In genomic region chr4:152106113-152106763, GRCh38 we compare ENCODE assay signal across 8 cellular contexts.
DNase-seq lines count a peak whose midpoint lies in the region; ATAC-seq, FAIRE-seq and TF ChIP-seq lines count a peak whose summit lies in the region.

No MANE protein-coding gene starts in this region.

- H3K9me1 ChIP-seq in K562 (ENCODE audit: control insufficient read depth, insufficient read depth, low read length) = no peaks in the 10 kb centered on the region
- no peaks in the 10 kb centered on the region for H3K9me1 ChIP-seq in keratinocyte (ENCODE audit: control insufficient read depth, extremely low read depth, insufficient read depth, low read length)

- no peaks in the 10 kb centered on the region for H3K27me3 ChIP-seq in BLaER1
- H3K27me3 ChIP-seq in K562 (ENCODE audit: control insufficient read depth in 2 of 2, insufficient read depth in 2 of 2, low read length in 2 of 2) = peaks cover 2 to 17% of the 10 kb centered on the region in 2 experiments; a peak in 4 of 5 replicates
- no peaks in the 10 kb centered on the region for H3K27me3 ChIP-seq in keratinocyte (ENCODE audit: control insufficient read depth, extremely low read depth, insufficient read depth, low read length)
- no peaks in the 10 kb centered on the region for H3K27me3 ChIP-seq in testis

- H4K20me1 ChIP-seq in BLaER1 = no peaks in the 10 kb centered on the region
- no peaks in the 10 kb centered on the region for H4K20me1 ChIP-seq in K562 (replicated peaks; ENCODE audit: control insufficient read depth, insufficient read depth, low read length)
- H4K20me1 ChIP-seq in keratinocyte (ENCODE audit: control insufficient read depth, extremely low read depth, insufficient read depth, low read length) = no peaks in the 10 kb centered on the region

- H3K36me3 ChIP-seq in BLaER1 = no peaks in the 10 kb centered on the region
- H3K36me3 ChIP-seq in K562 (ENCODE audit: control insufficient read depth, insufficient read depth, low read length) = no peaks in the 10 kb centered on the region
- no peaks in the 10 kb centered on the region for H3K36me3 ChIP-seq in keratinocyte (ENCODE audit: control insufficient read depth in 2 of 2, extremely low read depth in 1 of 2, insufficient read depth in 2 of 2, low read length in 2 of 2)
- H3K36me3 ChIP-seq in testis (ENCODE audit: low read depth, missing control alignments) = no peaks in the 10 kb centered on the region

- intact Hi-C loops in K562 (cut with micrococcal nuclease) = no loop called here
- intact Hi-C loops in testis (cut with DNase I; ENCODE audit: low total_unique reads) = no loop called here

- FAIRE-seq in K562 (lab: Jason Lieb, UNC) (peak; percentile 29), keratinocyte (lab: Jason Lieb, UNC) (peak; percentile 97)

- 0 out of 2 replicates have a peak overlapping the region, but pooled peaks have one; percentile 25 for H3K27ac ChIP-seq in BLaER1
- no peak overlapping the region for H3K27ac ChIP-seq in K562 (ENCODE audit: extremely low read depth, low read depth, low read length)
- H3K27ac ChIP-seq in keratinocyte (ENCODE audit: control insufficient read depth, insufficient read depth, low read length) = peak overlapping the region; percentile 83
- H3K27ac ChIP-seq in testis = no peak overlapping the region

- 3% methylated on average over 6 of the region's 6 CpGs for WGBS in K562 (ENCODE audit: insufficient coverage, low coverage, missing lambda C conversion rate)
- WGBS in testis, 2 donors = 45 to 65% methylated on average over 6 of the region's 6 CpGs

- H3K9ac ChIP-seq in BLaER1 (no peak overlapping the region), K562 (ENCODE audit: insufficient read depth in 1 of 2, low read depth in 2 of 2, low read length in 2 of 2) (no peak overlapping the region), keratinocyte (ENCODE audit: control insufficient read depth, extremely low read depth, insufficient read depth, low read length) (peak overlapping the region; percentile 14)

- H3K9me3 ChIP-seq in BLaER1 = peaks cover 3% of the 10 kb centered on the region; the same call in 1 of the 2 replicates
- no peaks in the 10 kb centered on the region for H3K9me3 ChIP-seq in K562 (replicated peaks; ENCODE audit: control insufficient read depth, insufficient read depth, low read depth, low read length)
- H3K9me3 ChIP-seq in keratinocyte (ENCODE audit: control insufficient read depth, low read depth, low read length) = no peaks in the 10 kb centered on the region
- no peaks in the 10 kb centered on the region for H3K9me3 ChIP-seq in testis

- H2AFZ ChIP-seq in K562 (ENCODE audit: low read depth, low read length) (peak overlapping the region; percentile 9; the same call in 1 of the 2 replicates), keratinocyte (ENCODE audit: control insufficient read depth, low read length) (peak overlapping the region; percentile 52)

- CTCF ChIA-PET in K562 (lab: Yijun Ruan, JAX; ENCODE audit: low intra/inter-chr PET ratio) (no interaction called here), GM10248 (lab: Yijun Ruan, JAX) (interaction anchor here (1.3 kb wide), 1 partner anchor 32 kb away, joined by 3 read pairs; no protein-coding TSS in a partner anchor)

- H3K4me2 ChIP-seq in BLaER1 (peak overlapping the region; percentile 15; the same call in 1 of the 2 replicates), K562 (ENCODE audit: insufficient read depth, low read length) (peak overlapping the region; percentile 10; the same call in 1 of the 2 replicates), keratinocyte (ENCODE audit: control insufficient read depth, extremely low read depth, insufficient read depth, low read depth, low read length) (peak overlapping the region; percentile 62)

- no peak for TF ChIP-seq RAD21 in K562 (CRISPR knock-in tag; conservative IDR thresholded peaks at IDR 0.05 in 1 of 2, IDR thresholded peaks at IDR 0.05 in 1 of 2)

- H3K4me1 ChIP-seq in BLaER1 = peaks cover 93% of the 10 kb centered on the region
- peaks cover 0 to 16% of the 10 kb centered on the region in 2 experiments; a peak in 2 of 5 replicates for H3K4me1 ChIP-seq in K562 (replicated peaks in 1 of 2; ENCODE audit: control insufficient read depth in 2 of 2, insufficient read depth in 2 of 2, low read length in 2 of 2)
- H3K4me1 ChIP-seq in keratinocyte (ENCODE audit: control insufficient read depth, extremely low read depth, insufficient read depth, low read length) = peaks cover 28% of the 10 kb centered on the region
- peaks cover 9% of the 10 kb centered on the region for H3K4me1 ChIP-seq in testis

- in situ Hi-C loops in K562 (cut with MboI) = no loop called here

- TF ChIP-seq POLR2A in K562 (conservative IDR thresholded peaks at IDR 0.05) = no peak
- no peak for TF ChIP-seq POLR2A in testis (IDR thresholded peaks at IDR 0.05)

- POLR2A ChIA-PET in K562 (lab: Yijun Ruan, JAX) (no interaction called here), GM10248 (lab: Yijun Ruan, JAX) (no interaction called here)

- BruUV-seq in K562 (replicated peaks; lab: Mats Ljungman, UMichigan) = no TSS peak

- no peaks in the 10 kb centered on the region for H3K79me2 ChIP-seq in K562 (ENCODE audit: control insufficient read depth, insufficient read depth, low read length)
- H3K79me2 ChIP-seq in keratinocyte (ENCODE audit: control insufficient read depth, insufficient read depth, low read length) = no peaks in the 10 kb centered on the region

- dilution Hi-C loops in keratinocyte (cut with MboI; ENCODE audit: extremely low pct_ligation_motif_present, low sequenced_read_pairs) = no loop called here

- no peak for TF ChIP-seq EP300 in K562 (IDR thresholded peaks at IDR 0.05; ENCODE audit: low read length)

- ATAC-seq in K562 (peak; percentile 59; the same call in 2 of the 3 replicates), GM21515 (IDR thresholded peaks at IDR 0.05; ENCODE audit: unreplicated experiment) (no peak)

- DNase-seq in HT1080 (ENCODE audit: low read depth) = peak; percentile 99
- peak in 1 of 4 experiments; percentile 31 for DNase-seq in K562 (ENCODE audit: extremely low read depth in 1 of 4, low spot score in 3 of 4)
- peak; percentile 71 for DNase-seq in keratinocyte (ENCODE audit: low read depth, low spot score)
- DNase-seq in testis = peak; percentile 51
- DNase-seq in NCI-H446 treated with DMSO at 0.1 percent for 48 hours (lab: John Stamatoyannopoulos, UW) = no peak
- DNase-seq in GM10248 (ENCODE audit: extremely low spot score) = no peak

- no peak for TF ChIP-seq CTCF in K562 (IDR thresholded peaks at IDR 0.05 in 2 of 3, conservative IDR thresholded peaks at IDR 0.05 in 1 of 3; ENCODE audit: insufficient read depth in 2 of 3, low read depth in 1 of 3, low read length in 3 of 3)
- TF ChIP-seq CTCF in keratinocyte (optimal IDR thresholded peaks at IDR 0.05 in 1 of 3, IDR thresholded peaks at IDR 0.05 in 1 of 3, conservative IDR thresholded peaks at IDR 0.05 in 1 of 3; ENCODE audit: extremely low read depth in 1 of 3, insufficient read depth in 2 of 3, low read length in 3 of 3) = no peak
- TF ChIP-seq CTCF in testis (IDR thresholded peaks at IDR 0.05) = no peak
- TF ChIP-seq CTCF in GM10248 (IDR thresholded peaks at IDR 0.05; ENCODE audit: control extremely low read depth, extremely low read depth, low read depth, missing control alignments) = no peak

- no peak overlapping the region for H3K4me3 ChIP-seq in BLaER1
- H3K4me3 ChIP-seq in K562 = no peak overlapping the region
- no peak overlapping the region for H3K4me3 ChIP-seq in keratinocyte (ENCODE audit: control insufficient read depth in 2 of 3, extremely low read depth in 1 of 3, insufficient read depth in 2 of 3, low read depth in 1 of 3, low read length in 3 of 3)
- no peak overlapping the region for H3K4me3 ChIP-seq in testis

TF ChIP-seq in K562, 482 proteins besides CTCF, POLR2A, EP300 and RAD21 (continues in another document):
- TF ChIP-seq TAF9B (IDR thresholded peaks at IDR 0.05; ENCODE audit: partially characterized antibody) (peak; percentile 17), PATZ1 (CRISPR knock-in tag; IDR thresholded peaks at IDR 0.05; ENCODE audit: borderline replicate concordance) (no peak), ELK3 (CRISPR knock-in tag; IDR thresholded peaks at IDR 0.05) (no peak), PTTG1 (tag; IDR thresholded peaks at IDR 0.05; ENCODE audit: low read depth) (no peak), MTA3 (IDR thresholded peaks at IDR 0.05; ENCODE audit: borderline replicate concordance) (no peak), POLR3A (IDR thresholded peaks at IDR 0.05; ENCODE audit: borderline replicate concordance, extremely low read depth, insufficient read depth, insufficient read length) (no peak), RUNX1 (IDR thresholded peaks at IDR 0.05; ENCODE audit: low read depth) (no peak), NR2C2 (CRISPR knock-in tag; IDR thresholded peaks at IDR 0.05) (no peak), NR2C2 (tag; IDR thresholded peaks at IDR 0.05) (no peak), POLR2AphosphoS5 (IDR thresholded peaks at IDR 0.05; ENCODE audit: control insufficient read depth, insufficient read depth, low read depth, low read length) (no peak), NFE2 (IDR thresholded peaks at IDR 0.05; ENCODE audit: low read depth) (peak; percentile 87), ZNF586 (CRISPR knock-in tag; conservative IDR thresholded peaks at IDR 0.05) (no peak), CC2D1A (IDR thresholded peaks at IDR 0.05) (no peak), MIER1 (IDR thresholded peaks at IDR 0.05; ENCODE audit: low read depth) (no peak)

Comparison
In these comparisons a context has a peak if more than half of its experiments do, and no peak if none do; other contexts are left out.
1. H3K27ac ChIP-seq: peak in BLaER1 (single experiment) and keratinocyte (single experiment); none in K562 (single experiment) and testis (0 of 2).
2. H3K4me2 ChIP-seq: peak in every context shown above with its lines; median percentile 62 in keratinocyte; 15 in BLaER1; 10 in K562.
3. DNase-seq: peak in HT1080 (single experiment), keratinocyte (single experiment) and testis (single experiment); none in NCI-H446 treated with DMSO at 0.1 percent for 48 hours (single experiment) and GM10248 (single experiment).